In genomic region chr14:76901171-76902055, GRCh38 we compare ENCODE assay signal across 1 cellular context.
TF ChIP-seq lines count a peak whose summit lies in the region.

No MANE protein-coding gene starts in this region.

TF ChIP-seq in IMR-90, 13 proteins besides CTCF, POLR2A, EP300 and RAD21 (continued from another document):
- TF ChIP-seq USF2 (IDR thresholded peaks at IDR 0.05; ENCODE audit: low read depth, low read length) (no peak), RCOR1 (IDR thresholded peaks at IDR 0.05; ENCODE audit: insufficient replicate concordance, low read length) (no peak), NFE2L2 (IDR thresholded peaks at IDR 0.05; ENCODE audit: low read depth, low read length) (no peak), CEBPB (IDR thresholded peaks at IDR 0.05; ENCODE audit: low read depth, low read length) (no peak), RFX5 (IDR thresholded peaks at IDR 0.05; ENCODE audit: low read depth, low read length) (no peak), MAZ (IDR thresholded peaks at IDR 0.05; ENCODE audit: borderline replicate concordance, low read depth, low read length) (no peak), MXI1 (IDR thresholded peaks at IDR 0.05; ENCODE audit: borderline replicate concordance, low read depth, low read length) (no peak), BHLHE40 (IDR thresholded peaks at IDR 0.05; ENCODE audit: low read depth, low read length) (no peak), CHD1 (IDR thresholded peaks at IDR 0.05; ENCODE audit: low read depth, low read length) (no peak), ELK1 (IDR thresholded peaks at IDR 0.05; ENCODE audit: borderline replicate concordance, low read depth, low read length) (no peak)
